ENCODE assay signal across 8 cellular contexts in the genomic region with DNA sequence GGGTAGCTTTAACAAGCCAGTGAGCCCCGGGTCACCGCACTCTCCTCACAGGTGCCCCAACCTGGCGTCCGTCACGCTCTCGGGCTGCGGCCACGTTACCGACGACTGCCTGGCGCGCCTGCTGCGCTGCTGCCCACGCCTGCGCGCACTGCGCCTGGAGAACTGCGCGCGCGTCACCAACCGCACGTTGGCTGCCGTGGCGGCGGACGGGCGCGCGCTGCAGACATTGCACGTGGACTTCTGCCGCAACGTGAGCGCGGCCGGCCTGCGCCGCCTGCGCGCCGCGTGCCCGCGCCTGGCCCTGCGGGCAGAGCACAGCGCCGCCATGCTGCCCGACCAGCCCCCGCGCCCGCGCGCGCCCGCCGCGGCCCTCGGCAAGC. TPM values are rescaled to one million over a fixed set of nuclear protein-coding genes. Genes with fewer than 3 reads are reported as not detected.
DNase-seq lines count a peak whose midpoint lies in the region; ATAC-seq and TF ChIP-seq lines count a peak whose summit lies in the region.

No MANE protein-coding gene starts in this region.

- no peaks in the 10 kb centered on the region for H3K9me3 Mint-ChIP-seq in CD14-positive monocyte

- peaks cover 2 to 11% (median 8%) of the 10 kb centered on the region in 3 donors for H3K27me3 Mint-ChIP-seq in CD14-positive monocyte (ENCODE audit: low read depth in 3 of 3)

- H3K36me3 Mint-ChIP-seq in CD14-positive monocyte, result peaks cover 3 to 9% of the 10 kb centered on the region in 2 donors

- H3K36me3 ChIP-seq in duodenal mucosa (ENCODE audit: control insufficient read depth in 1 of 2, insufficient read depth in 2 of 2, low read length in 2 of 2) (no peaks in the 10 kb centered on the region), lung (ENCODE audit: control insufficient read depth in 2 of 2, insufficient read depth in 2 of 2, low read length in 2 of 2) (no peaks in the 10 kb centered on the region)

- ATAC-seq in GM19324 (IDR thresholded peaks at IDR 0.05; ENCODE audit: low FRiP score, unreplicated experiment) (peak; percentile 82), HG03457 (IDR thresholded peaks at IDR 0.05; ENCODE audit: unreplicated experiment) (peak; percentile 52), lung (ENCODE audit: insufficient read depth, low FRiP score) (peak; percentile 92)

- peak overlapping the region; percentile 91 to 94 for H3K4me3 Mint-ChIP-seq in CD14-positive monocyte

- WGBS in lung, 2 donors, result 0% methylated on average over 32 to 58 of the region's 58 CpGs

- TF ChIP-seq CTCF in CD14-positive monocyte (IDR thresholded peaks at IDR 0.05) (no peak), lung (IDR thresholded peaks at IDR 0.05; ENCODE audit: control extremely low read depth, extremely low read depth) (peak; percentile 9)

- peak overlapping the region in 3 of 7 donors; percentile 42 to 71 (median 58) for H3K27ac Mint-ChIP-seq in CD14-positive monocyte

- no peaks in the 10 kb centered on the region for H3K27me3 ChIP-seq in duodenal mucosa (ENCODE audit: control insufficient read depth in 1 of 2, insufficient read depth in 2 of 2, low read length in 2 of 2)
- H3K27me3 ChIP-seq in lung (ENCODE audit: control insufficient read depth, insufficient read depth), result no peaks in the 10 kb centered on the region

- H3K9ac ChIP-seq in duodenal mucosa (ENCODE audit: low read depth in 1 of 2, low read length in 2 of 2), result peak overlapping the region; percentile 91 to 95

- H3K4me1 ChIP-seq in duodenal mucosa (ENCODE audit: control insufficient read depth in 1 of 2, insufficient read depth in 2 of 2, low read length in 2 of 2), result peaks cover 33 to 46% of the 10 kb centered on the region in 2 donors
- peaks cover 6 to 13% of the 10 kb centered on the region in 2 donors for H3K4me1 ChIP-seq in lung (ENCODE audit: control insufficient read depth in 2 of 2, insufficient read depth in 2 of 2, low read length in 2 of 2)

- intact Hi-C loops in CD14-positive monocyte (cut with micrococcal nuclease), result loop anchor here in 1 of 2 donors (5.0 kb wide), 1 partner anchor 782 kb away; a partner anchor contains a TSS

- H3K4me3 ChIP-seq in duodenal mucosa (ENCODE audit: low read depth in 1 of 2, low read length in 2 of 2) (peak overlapping the region; percentile 85 to 87), lung (peak overlapping the region; percentile 58)

- DNase-seq in CD14-positive monocyte (ENCODE audit: low spot score), result peak; percentile 82
- DNase-seq in NCI-H69 (lab: John Stamatoyannopoulos, UW), result peak; percentile 99
- peak; percentile 89 to 90 for DNase-seq in activated CD4-positive, alpha-beta T cell treated with anti-CD3 and anti-CD28 coated beads, Interleukin-2, amount 50 U/mL, for 48 hours
- peak; percentile 86 for DNase-seq in lung (ENCODE audit: low spot score)
- DNase-seq in stimulated activated CD4-positive, alpha-beta T cell treated with anti-CD3 and anti-CD28 coated beads, TNF-alpha, amount 100 ng/mL, for 1 hour (ENCODE audit: low read depth in 3 of 3, low spot score in 1 of 3), result peak; percentile 72 to 81 (median 80)

- H3K9me3 ChIP-seq in duodenal mucosa (ENCODE audit: control insufficient read depth in 1 of 2, low read length in 2 of 2) (no peaks in the 10 kb centered on the region), lung (ENCODE audit: control insufficient read depth in 2 of 2, insufficient read depth in 1 of 2, low read length in 1 of 2) (no peaks in the 10 kb centered on the region)

- peaks cover 44% of the 10 kb centered on the region for H3K4me1 Mint-ChIP-seq in CD14-positive monocyte

- peak overlapping the region; percentile 85 for H3K27ac ChIP-seq in duodenal mucosa (ENCODE audit: low read depth, low read length)
- H3K27ac ChIP-seq in lung (ENCODE audit: low read depth in 1 of 2, low read length in 1 of 2), result peak overlapping the region; percentile 80 to 86

RNA-seq across cellular contexts. Expression of a gene that starts 3.4 kb away (rescaled TPM):
- polyA plus RNA-seq in CD14-positive monocyte (not detected), lung (under 1 TPM; 0.42 to 0.91 TPM)
- 1 to 10 TPM; 2.2 to 2.7 TPM for total RNA-seq in lung

Comparison
In these comparisons a context has a peak if more than half of its experiments do, and no peak if none do; other contexts are left out.
1. Peak in every context shown above with its lines: DNase-seq, ATAC-seq, H3K4me3 ChIP-seq and H3K27ac ChIP-seq.